Comparison of ENCODE assay signal across 14 cellular contexts in genomic region chr11:34067383-34068065, GRCh38. TPM values are rescaled to one million over a fixed set of nuclear protein-coding genes. Genes with fewer than 3 reads are reported as not detected.
DNase-seq lines count a peak whose midpoint lies in the region; TF ChIP-seq lines count a peak whose summit lies in the region.
"Had no signal": no experiment of that assay in that cellular context is flagged by ENCODE, and none has a peak within 500 bp of the region (broad histone marks: within the 10 kb centered on the region; RNA-seq: fewer than 3 reads in every experiment).

No MANE protein-coding gene starts in this region.

- no TSS peak for BruUV-seq in A673 (replicated peaks; lab: Mats Ljungman, UMichigan)

- CTCF ChIA-PET in A673 (lab: Charles Lee), result interaction anchor here (0.6 to 1.5 kb wide), 2 partner anchors 8 to 71 kb away, joined by 3 to 4 read pairs; no protein-coding TSS in a partner anchor
- CTCF ChIA-PET in CD4-positive, alpha-beta memory T cell (lab: Charles Lee; ENCODE audit: partially characterized antibody), result interaction anchor here (0.7 to 2.3 kb wide), 7 partner anchors 9 to 234 kb away, joined by 3 to 8 read pairs (median 3); partner anchors contain the start of gene NAT10

- no peak overlapping the region for H2AFZ ChIP-seq in Loucy (ENCODE audit: low read length)

- H3K9me3 Mint-ChIP-seq in CD4-positive, alpha-beta memory T cell, result no peaks in the 10 kb centered on the region
- no peaks in the 10 kb centered on the region for H3K9me3 Mint-ChIP-seq in chondrocyte (ENCODE audit: low read depth)
- no peaks in the 10 kb centered on the region for H3K9me3 Mint-ChIP-seq in endothelial cell (ENCODE audit: unreplicated experiment)

- H3K4me1 ChIP-seq in A673 (ENCODE audit: insufficient read depth, low read length, poor library complexity, severe bottlenecking) (peaks cover 90% of the 10 kb centered on the region), Loucy (ENCODE audit: insufficient read depth, low read length, poor library complexity, severe bottlenecking) (peaks cover 41% of the 10 kb centered on the region)
- H3K4me1 ChIP-seq in CD4-positive, alpha-beta memory T cell (ENCODE audit: insufficient read depth, low read length), result peaks cover 59% of the 10 kb centered on the region

- peaks cover 99% of the 10 kb centered on the region for H3K79me2 ChIP-seq in Loucy (ENCODE audit: insufficient read depth, low read length)

- no peaks in the 10 kb centered on the region for H3K9me2 ChIP-seq in Loucy (replicated peaks; ENCODE audit: low read depth, low read length)

- H3K36me3 ChIP-seq in A673 (ENCODE audit: insufficient read depth, low read length, poor library complexity, severe bottlenecking) (peaks cover 90% of the 10 kb centered on the region), Loucy (ENCODE audit: insufficient read depth, low read length) (peaks cover 76% of the 10 kb centered on the region), WERI-Rb-1 (peaks cover 71% of the 10 kb centered on the region)
- peaks cover 8% of the 10 kb centered on the region for H3K36me3 ChIP-seq in CD4-positive, alpha-beta memory T cell (ENCODE audit: insufficient read depth, low read length)
- H3K36me3 ChIP-seq: ovary had no signal

- peaks cover 41 to 76% (median 62%) of the 10 kb centered on the region in 4 donors for H3K4me1 Mint-ChIP-seq in CD4-positive, alpha-beta memory T cell
- H3K4me1 Mint-ChIP-seq in chondrocyte (ENCODE audit: low read depth) (peaks cover 51% of the 10 kb centered on the region), endothelial cell (ENCODE audit: unreplicated experiment) (peaks cover 10% of the 10 kb centered on the region)

- H3K9me3 ChIP-seq in A673 (ENCODE audit: low read depth, low read length, poor library complexity, severe bottlenecking) (no peaks in the 10 kb centered on the region), Loucy (ENCODE audit: insufficient read depth, low read depth, low read length) (no peaks in the 10 kb centered on the region), WERI-Rb-1 (ENCODE audit: severe bottlenecking) (no peaks in the 10 kb centered on the region)
- H3K9me3 ChIP-seq in CD4-positive, alpha-beta memory T cell (ENCODE audit: control insufficient read depth in 1 of 2, low read length in 2 of 2), result no peaks in the 10 kb centered on the region
- H3K9me3 ChIP-seq: gastroesophageal sphincter, left lung, ovary had no signal

- H3K27me3 ChIP-seq in A673 (replicated peaks; ENCODE audit: insufficient read depth, low read depth, low read length, poor library complexity) (no peaks in the 10 kb centered on the region), Loucy (ENCODE audit: insufficient read depth, low read length, poor library complexity, severe bottlenecking) (no peaks in the 10 kb centered on the region), WERI-Rb-1 (ENCODE audit: insufficient read depth, low read depth, severe bottlenecking) (no peaks in the 10 kb centered on the region)
- no peaks in the 10 kb centered on the region for H3K27me3 ChIP-seq in CD4-positive, alpha-beta memory T cell (ENCODE audit: insufficient read depth, low read length)
- H3K27me3 ChIP-seq: dorsolateral prefrontal cortex, gastroesophageal sphincter, left lung, ovary had no signal

- no peak for DNase-seq in A673 (ENCODE audit: low spot score)
- no peak for DNase-seq in CD4-positive, alpha-beta memory T cell
- DNase-seq in chondrocyte (ENCODE audit: low spot score), result no peak
- no peak for DNase-seq in NCI-H187 treated with DMSO at 0.1 percent for 48 hours (lab: John Stamatoyannopoulos, UW)
- no peak for DNase-seq in WERI-Rb-1
- DNase-seq in Kasumi-1 (lab: John Stamatoyannopoulos, UW), result no peak
- no peak for DNase-seq in endothelial cell (ENCODE audit: low spot score)
- DNase-seq: activated CD4-positive, alpha-beta T cell treated with anti-CD3 and anti-CD28 coated beads for 1 hour; dorsolateral prefrontal cortex; left lung; ovary; SHP77 had no signal

- H3K9ac ChIP-seq in Loucy (ENCODE audit: low read depth, low read length, poor library complexity, severe bottlenecking), result no peak overlapping the region

- peaks cover 97% of the 10 kb centered on the region for H4K20me1 ChIP-seq in Loucy (ENCODE audit: insufficient read depth, low read length, poor library complexity, severe bottlenecking)

- no peak overlapping the region for H3K4me3 ChIP-seq in A673 (ENCODE audit: low read depth, low read length, poor library complexity, severe bottlenecking)
- H3K4me3 ChIP-seq in CD4-positive, alpha-beta memory T cell (ENCODE audit: low read length in 2 of 2), result no peak overlapping the region
- H3K4me3 ChIP-seq in Loucy (ENCODE audit: low read length, poor library complexity, severe bottlenecking), result no peak overlapping the region
- no peak overlapping the region for H3K4me3 ChIP-seq in WERI-Rb-1 (ENCODE audit: low read depth, low read length)
- H3K4me3 ChIP-seq: gastroesophageal sphincter, left lung, ovary had no signal

- H3K4me3 Mint-ChIP-seq in CD4-positive, alpha-beta memory T cell, result peak overlapping the region in 5 of 8 donors; percentile 17 to 42 (median 23)
- H3K4me3 Mint-ChIP-seq in chondrocyte (ENCODE audit: unreplicated experiment) (no peak overlapping the region), endothelial cell (ENCODE audit: unreplicated experiment) (no peak overlapping the region)

- POLR2A ChIA-PET in A673 (lab: Charles Lee; ENCODE audit: low non-redundant PET), result interaction anchor here (0.6 kb wide), 2 partner anchors 14 to 205 kb away, joined by 4 to 5 read pairs; no protein-coding TSS in a partner anchor
- POLR2A ChIA-PET in CD4-positive, alpha-beta memory T cell (lab: Charles Lee; ENCODE audit: partially characterized antibody), result no interaction called here

- H3K27ac ChIP-seq in A673 (ENCODE audit: low read depth, low read length, poor library complexity, severe bottlenecking) (peak overlapping the region; percentile 51), WERI-Rb-1 (no peak overlapping the region)
- no peak overlapping the region for H3K27ac ChIP-seq in CD4-positive, alpha-beta memory T cell (ENCODE audit: low read depth, low read length)
- H3K27ac ChIP-seq: gastroesophageal sphincter, ovary had no signal

- H3K36me3 Mint-ChIP-seq in CD4-positive, alpha-beta memory T cell, result peaks cover 19 to 50% of the 10 kb centered on the region in 2 donors
- H3K36me3 Mint-ChIP-seq in chondrocyte (ENCODE audit: low read depth), result peaks cover 7% of the 10 kb centered on the region
- H3K36me3 Mint-ChIP-seq in endothelial cell (ENCODE audit: low read depth, unreplicated experiment), result peaks cover 9% of the 10 kb centered on the region

- no peaks in the 10 kb centered on the region for H3K27me3 Mint-ChIP-seq in CD4-positive, alpha-beta memory T cell
- H3K27me3 Mint-ChIP-seq in chondrocyte (ENCODE audit: low read depth) (no peaks in the 10 kb centered on the region), endothelial cell (ENCODE audit: unreplicated experiment) (peaks cover 3% of the 10 kb centered on the region)

- TF ChIP-seq CTCF in A673 (conservative IDR thresholded peaks at IDR 0.05; ENCODE audit: low read depth, low read length) (no peak), Loucy (conservative IDR thresholded peaks at IDR 0.05; ENCODE audit: low read length) (no peak), chondrocyte (IDR thresholded peaks at IDR 0.05) (no peak), WERI-Rb-1 (IDR thresholded peaks at IDR 0.05; ENCODE audit: low read depth, low read length) (no peak), endothelial cell (IDR thresholded peaks at IDR 0.05; ENCODE audit: unreplicated experiment) (no peak)

- peak overlapping the region; percentile 12 for H3K4me2 ChIP-seq in Loucy (ENCODE audit: low read depth, low read length, poor library complexity, severe bottlenecking)

- H3K27ac Mint-ChIP-seq in CD4-positive, alpha-beta memory T cell, result peak overlapping the region in 5 of 7 donors; percentile 27 to 48 (median 29)
- H3K27ac Mint-ChIP-seq in chondrocyte (ENCODE audit: unreplicated experiment), result peak overlapping the region; percentile 70
- no peak overlapping the region for H3K27ac Mint-ChIP-seq in endothelial cell (ENCODE audit: unreplicated experiment)

- intact Hi-C loops in A673 (cut with micrococcal nuclease; ENCODE audit: unreplicated experiment), result no loop called here
- intact Hi-C loops in CD4-positive, alpha-beta memory T cell (cut with micrococcal nuclease), result no loop called here

- H3F3A ChIP-seq in Loucy (ENCODE audit: low read depth), result no peaks in the 10 kb centered on the region

RNA-seq across cellular contexts. Expression of gene CAPRIN1, which starts 16.0 kb away (rescaled TPM):
- total RNA-seq in A673 (2021), result 1,416 and 1,470 TPM in 2 replicates
- 100 to 1,000 TPM; 160 to 176 TPM for total RNA-seq in CD4-positive, alpha-beta memory T cell
- 10 to 100 TPM; 43.3 to 97.1 TPM for polyA plus RNA-seq in CD4-positive, alpha-beta memory T cell
- 197 to 270 TPM (median 205 TPM) in 3 replicates for total RNA-seq in chondrocyte
- 257 TPM for total RNA-seq in endothelial cell (ENCODE audit: unreplicated experiment)

RNA-seq across cellular contexts. Expression of gene NAT10, which starts 37.9 kb away (rescaled TPM):
- total RNA-seq in A673 (2021) (180 and 192 TPM in 2 replicates), chondrocyte (24.6 to 37.7 TPM (median 25.8 TPM) in 3 replicates), endothelial cell (ENCODE audit: unreplicated experiment) (34.4 TPM)
- 10 to 100 TPM; 73.6 to 81.5 TPM for total RNA-seq in CD4-positive, alpha-beta memory T cell
- 10 to 100 TPM; 28.0 to 49.3 TPM for polyA plus RNA-seq in CD4-positive, alpha-beta memory T cell

Comparison
In these comparisons a context has a peak if more than half of its experiments do, and no peak if none do; other contexts are left out.
1. H3K4me3 Mint-ChIP-seq: peak in CD4-positive, alpha-beta memory T cell (5 of 8); none in chondrocyte (single experiment) and endothelial cell (single experiment).